Comparison of ENCODE assay signal across 1 cellular context in genomic region chr6:117418320-117418719, GRCh38.
TF ChIP-seq lines count a peak whose summit lies in the region.

No MANE protein-coding gene starts in this region.

TF ChIP-seq in GM23338, 12 proteins besides CTCF, POLR2A, EP300 and RAD21 (continued from another document):
- TF ChIP-seq ZNF462 (CRISPR knock-in tag; IDR thresholded peaks at IDR 0.05): no peak
- TF ChIP-seq CREB1 (CRISPR knock-in tag; IDR thresholded peaks at IDR 0.05; ENCODE audit: low read depth): no peak
- no peak for TF ChIP-seq ZNF331 (CRISPR knock-in tag; IDR thresholded peaks at IDR 0.05; ENCODE audit: low read depth)
- TF ChIP-seq STAT1 (IDR thresholded peaks at IDR 0.05; ENCODE audit: unreplicated experiment): no peak
- no peak for TF ChIP-seq POLR2AphosphoS5 (IDR thresholded peaks at IDR 0.05; ENCODE audit: low read depth)
